ENCODE assay signal across 28 cellular contexts in genomic region chr9:28444637-28445036, GRCh38.
"Had no signal": no experiment of that assay in that cellular context is flagged by ENCODE, and none has a peak within 500 bp of the region (broad histone marks: within the 10 kb centered on the region; RNA-seq: fewer than 3 reads in every experiment).

No MANE protein-coding gene starts in this region.

- ATAC-seq: naive thymus-derived CD4-positive, alpha-beta T cell; natural killer cell; psoas muscle; right cardiac atrium; stimulated activated memory B cell treated with anti-CD40 and anti-IgM and Interleukin-4, amounts not matched to agents 10 μg/mL and 1 μg/mL and 100 μg/mL, for 72 hours; stimulated activated naive CD8-positive, alpha-beta T cell treated with anti-CD3 and anti-CD28 coated beads, Interleukin-15, amount 100 ng/mL, for 72 hours; stimulated activated naive CD8-positive, alpha-beta T cell treated with anti-CD3 and anti-CD28 coated beads, Interleukin-15, Interleukin-2, amounts not matched to agents 100 U/mL and 50 U/mL, for 24 hours had no signal

- H3K4me3 Mint-ChIP-seq: naive thymus-derived CD4-positive, alpha-beta T cell; natural killer cell; nephron; neural progenitor cell; stimulated activated memory B cell treated with anti-CD40 and anti-IgM and Interleukin-4, amounts not matched to agents 10 μg/mL and 1 μg/mL and 100 μg/mL, for 72 hours; stimulated activated naive CD8-positive, alpha-beta T cell treated with anti-CD3 and anti-CD28 coated beads, Interleukin-15, amount 100 ng/mL, for 72 hours had no signal

- H3K4me1 ChIP-seq: parathyroid adenoma, psoas muscle, right lobe of liver, sigmoid colon, thyroid gland, tibial nerve, upper lobe of left lung, uterus had no signal

- H3K27me3 ChIP-seq: neural progenitor cell, ovary, right lobe of liver, sigmoid colon, thyroid gland, upper lobe of left lung, uterus had no signal

- H3K36me3 Mint-ChIP-seq: naive thymus-derived CD4-positive, alpha-beta T cell; natural killer cell; neural progenitor cell; stimulated activated memory B cell treated with anti-CD40 and anti-IgM and Interleukin-4, amounts not matched to agents 10 μg/mL and 1 μg/mL and 100 μg/mL, for 72 hours had no signal

- DNase-seq: naive thymus-derived CD4-positive, alpha-beta T cell; natural killer cell; occipital lobe; ovary; psoas muscle; right cardiac atrium; right lobe of liver; sigmoid colon; small intestine; stimulated activated CD4-positive, alpha-beta T cell treated with anti-CD3 and anti-CD28 coated beads, Interleukin-12 subunit alpha, Interleukin-12 subunit beta, amount 100 ng/mL, for 4 hours; stimulated activated CD4-positive, alpha-beta T cell treated with anti-CD3 and anti-CD28 coated beads, Interleukin-1b, Interleukin-23, amount 100 ng/mL, for 48 hours; stimulated activated CD4-positive, alpha-beta T cell treated with anti-CD3 and anti-CD28 coated beads, Interleukin-4, amount 100 ng/mL, for 1 hour; stimulated activated CD4-positive, alpha-beta T cell treated with anti-CD3 and anti-CD28 coated beads, Interleukin-4, amount 100 ng/mL, for 4 hours; stimulated activated CD8-positive, alpha-beta memory T cell treated with anti-CD3 and anti-CD28 coated beads, Interleukin-4, amount 100 ng/mL, for 48 hours; stimulated activated naive CD4-positive, alpha-beta T cell; stimulated activated naive CD8-positive, alpha-beta T cell treated with anti-CD3 and anti-CD28 coated beads, Interleukin-15, amount 100 ng/mL, for 72 hours; stimulated activated naive CD8-positive, alpha-beta T cell treated with anti-CD3 and anti-CD28 coated beads, Interleukin-15, Interleukin-2, amounts not matched to agents 100 U/mL and 50 U/mL, for 24 hours; thyroid gland; trophoblast cell; uterus had no signal

- H3K4me3 ChIP-seq: neural progenitor cell, ovary, psoas muscle, right lobe of liver, sigmoid colon, thoracic aorta, thyroid gland, tibial nerve, upper lobe of left lung, uterus had no signal

- H3K9me3 Mint-ChIP-seq: nephron; stimulated activated memory B cell treated with anti-CD40 and anti-IgM and Interleukin-4, amounts not matched to agents 10 μg/mL and 1 μg/mL and 100 μg/mL, for 72 hours had no signal

- H3K27ac ChIP-seq: neural progenitor cell, ovary, parathyroid adenoma, psoas muscle, right lobe of liver, sigmoid colon, thoracic aorta, thyroid gland, tibial nerve, upper lobe of left lung, uterus had no signal

- H3K36me3 ChIP-seq: neural progenitor cell, ovary, right lobe of liver, sigmoid colon, thoracic aorta, thyroid gland, tibial nerve, upper lobe of left lung, uterus had no signal

- H3K27me3 Mint-ChIP-seq: naive thymus-derived CD4-positive, alpha-beta T cell; progenitor cell of endocrine pancreas; stimulated activated memory B cell treated with anti-CD40 and anti-IgM and Interleukin-4, amounts not matched to agents 10 μg/mL and 1 μg/mL and 100 μg/mL, for 72 hours; stimulated activated naive CD8-positive, alpha-beta T cell treated with anti-CD3 and anti-CD28 coated beads, Interleukin-15, amount 100 ng/mL, for 72 hours had no signal

- H3K4me1 Mint-ChIP-seq: naive thymus-derived CD4-positive, alpha-beta T cell; natural killer cell; nephron; stimulated activated memory B cell treated with anti-CD40 and anti-IgM and Interleukin-4, amounts not matched to agents 10 μg/mL and 1 μg/mL and 100 μg/mL, for 72 hours; stimulated activated naive CD8-positive, alpha-beta T cell treated with anti-CD3 and anti-CD28 coated beads, Interleukin-15, amount 100 ng/mL, for 72 hours had no signal

- H3K27ac Mint-ChIP-seq: naive thymus-derived CD4-positive, alpha-beta T cell; natural killer cell; nephron; neural progenitor cell; progenitor cell of endocrine pancreas; stimulated activated memory B cell treated with anti-CD40 and anti-IgM and Interleukin-4, amounts not matched to agents 10 μg/mL and 1 μg/mL and 100 μg/mL, for 72 hours; stimulated activated naive CD8-positive, alpha-beta T cell treated with anti-CD3 and anti-CD28 coated beads, Interleukin-15, amount 100 ng/mL, for 72 hours had no signal

- H3K9me3 ChIP-seq: ovary, psoas muscle, right lobe of liver, thoracic aorta, thyroid gland, uterus had no signal
